ENCODE assay signal across 2 cellular contexts in the genomic region with DNA sequence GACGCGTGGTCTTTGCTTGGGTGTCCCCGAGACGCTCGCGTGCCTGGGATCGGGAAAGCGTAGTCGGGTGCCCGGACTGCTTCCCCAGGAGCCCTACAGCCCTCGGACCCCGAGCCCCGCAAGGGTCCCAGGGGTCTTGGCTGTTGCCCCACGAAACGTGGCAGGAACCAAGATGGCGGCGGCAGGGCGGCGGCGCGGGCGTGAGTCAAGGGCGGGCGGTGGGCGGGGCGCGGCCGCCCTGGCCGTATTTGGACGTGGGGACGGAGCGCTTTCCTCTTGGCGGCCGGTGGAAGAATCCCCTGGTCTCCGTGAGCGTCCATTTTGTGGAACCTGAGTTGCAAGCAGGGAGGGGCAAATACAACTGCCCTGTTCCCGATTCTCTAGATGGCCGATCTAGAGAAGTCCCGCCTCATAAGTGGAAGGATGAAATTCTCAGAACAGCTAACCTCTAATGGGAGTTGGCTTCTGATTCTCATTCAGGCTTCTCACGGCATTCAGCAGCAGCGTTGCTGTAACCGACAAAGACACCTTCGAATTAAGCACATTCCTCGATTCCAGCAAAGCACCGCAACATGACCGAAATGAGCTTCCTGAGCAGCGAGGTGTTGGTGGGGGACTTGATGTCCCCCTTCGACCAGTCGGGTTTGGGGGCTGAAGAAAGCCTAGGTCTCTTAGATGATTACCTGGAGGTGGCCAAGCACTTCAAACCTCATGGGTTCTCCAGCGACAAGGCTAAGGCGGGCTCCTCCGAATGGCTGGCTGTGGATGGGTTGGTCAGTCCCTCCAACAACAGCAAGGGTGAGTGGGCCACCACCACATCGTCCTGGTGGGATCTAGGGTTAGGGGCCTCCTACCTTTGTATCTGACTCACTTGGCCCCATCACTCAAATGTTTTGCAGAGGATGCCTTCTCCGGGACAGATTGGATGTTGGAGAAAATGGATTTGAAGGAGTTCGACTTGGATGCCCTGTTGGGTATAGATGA.
A peak's percentile ranks its signal among the peaks of the same experiment; 100 is the strongest.
TF ChIP-seq lines count a peak whose summit lies in the region.

No MANE protein-coding gene starts in this region.

TF ChIP-seq in GM12891, 5 proteins besides CTCF, POLR2A, EP300 and RAD21:
- TF ChIP-seq PAX5 (IDR thresholded peaks at IDR 0.05; ENCODE audit: insufficient read depth, low read length, severe bottlenecking) (no peak), TAF1 (IDR thresholded peaks at IDR 0.05; ENCODE audit: low read depth, low read length) (peak; percentile 36; the same call in 1 of the 2 replicates), POU2F2 (IDR thresholded peaks at IDR 0.05; ENCODE audit: low read depth, low read length) (peak; percentile 59; the same call in 1 of the 2 replicates), POLR2AphosphoS5 (IDR thresholded peaks at IDR 0.05; ENCODE audit: low read depth, low read length) (peak; percentile 87), SPI1 (IDR thresholded peaks at IDR 0.05; ENCODE audit: low read depth, low read length) (no peak)

TF ChIP-seq in H1, 55 proteins besides CTCF, POLR2A, EP300 and RAD21:
- TF ChIP-seq YY1 (IDR thresholded peaks at IDR 0.05; ENCODE audit: low read depth, low read length) (peak; percentile 94), POLR2AphosphoS5 (IDR thresholded peaks at IDR 0.05; ENCODE audit: low read depth, low read length) (peak; percentile 55), BACH1 (IDR thresholded peaks at IDR 0.05; ENCODE audit: low read length) (no peak)
- TF ChIP-seq, protein P1, sequence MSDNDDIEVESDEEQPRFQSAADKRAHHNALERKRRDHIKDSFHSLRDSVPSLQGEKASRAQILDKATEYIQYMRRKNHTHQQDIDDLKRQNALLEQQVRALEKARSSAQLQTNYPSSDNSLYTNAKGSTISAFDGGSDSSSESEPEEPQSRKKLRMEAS (IDR thresholded peaks at IDR 0.05) = peak; percentile 41
